ENCODE assay signal across 8 cellular contexts in genomic region chr9:129482521-129483466, GRCh38.
A peak's percentile ranks its signal among the peaks of the same experiment; 100 is the strongest.
DNase-seq lines count a peak whose midpoint lies in the region; ATAC-seq and TF ChIP-seq lines count a peak whose summit lies in the region.

No MANE protein-coding gene starts in this region.

- H3K4me1 Mint-ChIP-seq in stimulated activated naive B cell treated with anti-CD40 and anti-IgM and Interleukin-4, amounts not matched to agents 10 μg/mL and 1 μg/mL and 100 μg/mL, for 72 hours, result peaks cover 22 to 29% of the 10 kb centered on the region in 2 donors

- no peaks in the 10 kb centered on the region for H3K36me3 ChIP-seq in MG63
- H3K36me3 ChIP-seq in effector memory CD4-positive, alpha-beta T cell (ENCODE audit: control insufficient read depth, insufficient read depth, low read length), result no peaks in the 10 kb centered on the region

- intact Hi-C loops in lower leg skin (cut with DNase I; ENCODE audit: low total_unique reads), result loop anchor here (10.0 kb wide), 1 partner anchor 148 kb away; no protein-coding TSS in a partner anchor

- peaks cover 33% of the 10 kb centered on the region for H3K4me1 ChIP-seq in effector memory CD4-positive, alpha-beta T cell (ENCODE audit: control insufficient read depth, insufficient read depth, low read length, poor library complexity, severe bottlenecking)

- no peak for TF ChIP-seq CTCF in lower leg skin (IDR thresholded peaks at IDR 0.05)

- peak overlapping the region; percentile 72 for H3K27ac ChIP-seq in effector memory CD4-positive, alpha-beta T cell (ENCODE audit: insufficient read depth, low read length, poor library complexity, severe bottlenecking)

- peaks cover 35% of the 10 kb centered on the region in 2 donors for H3K27me3 Mint-ChIP-seq in stimulated activated naive B cell treated with anti-CD40 and anti-IgM and Interleukin-4, amounts not matched to agents 10 μg/mL and 1 μg/mL and 100 μg/mL, for 72 hours

- peak; percentile 21 to 48 for ATAC-seq in stimulated activated naive B cell treated with anti-CD40 and anti-IgM and Interleukin-4, amounts not matched to agents 10 μg/mL and 1 μg/mL and 100 μg/mL, for 72 hours (replicated peaks)
- ATAC-seq in GM21381 (IDR thresholded peaks at IDR 0.05; ENCODE audit: unreplicated experiment), result no peak

- peak overlapping the region; percentile 62 to 74 for H3K4me3 Mint-ChIP-seq in stimulated activated naive B cell treated with anti-CD40 and anti-IgM and Interleukin-4, amounts not matched to agents 10 μg/mL and 1 μg/mL and 100 μg/mL, for 72 hours

- no peaks in the 10 kb centered on the region for H3K36me3 Mint-ChIP-seq in stimulated activated naive B cell treated with anti-CD40 and anti-IgM and Interleukin-4, amounts not matched to agents 10 μg/mL and 1 μg/mL and 100 μg/mL, for 72 hours

- no peaks in the 10 kb centered on the region for H3K27me3 ChIP-seq in MG63
- no peaks in the 10 kb centered on the region for H3K27me3 ChIP-seq in effector memory CD4-positive, alpha-beta T cell (replicated peaks; ENCODE audit: control insufficient read depth, insufficient read depth, low read length, poor library complexity, severe bottlenecking)

- 0 to 1% methylated on average over 36 to 45 of the region's 97 CpGs for WGBS in lower leg skin, 2 donors

- H3K9me3 ChIP-seq in MG63, result no peaks in the 10 kb centered on the region
- no peaks in the 10 kb centered on the region for H3K9me3 ChIP-seq in effector memory CD4-positive, alpha-beta T cell (ENCODE audit: control insufficient read depth, low read length)

- DNase-seq in COR-L47 (lab: John Stamatoyannopoulos, UW) (peak; percentile 64), MG63 (peak; percentile 89), lower leg skin (ENCODE audit: low spot score in 2 of 2) (peak; percentile 87 to 97), OCI-M2 (lab: John Stamatoyannopoulos, UW; ENCODE audit: unreplicated experiment) (no peak)
- DNase-seq in activated CD4-positive, alpha-beta T cell treated with anti-CD3 and anti-CD28 coated beads for 48 hours, result peak; percentile 47
- no peak for DNase-seq in effector memory CD4-positive, alpha-beta T cell
- DNase-seq in stimulated activated naive B cell treated with anti-CD40 and anti-IgM and Interleukin-4, amounts not matched to agents 10 μg/mL and 1 μg/mL and 100 μg/mL, for 72 hours, result no peak

- TF ChIP-seq POLR2A in lower leg skin (IDR thresholded peaks at IDR 0.05), result no peak

- H3K9me3 Mint-ChIP-seq in stimulated activated naive B cell treated with anti-CD40 and anti-IgM and Interleukin-4, amounts not matched to agents 10 μg/mL and 1 μg/mL and 100 μg/mL, for 72 hours, result no peaks in the 10 kb centered on the region

- H3K4me3 ChIP-seq in MG63, result peak overlapping the region; percentile 40
- H3K4me3 ChIP-seq in effector memory CD4-positive, alpha-beta T cell (ENCODE audit: insufficient read depth, low read depth, low read length, poor library complexity, severe bottlenecking), result peak overlapping the region; percentile 44
- peak overlapping the region; percentile 26 for H3K4me3 ChIP-seq in lower leg skin (ENCODE audit: low read depth, poor library complexity, severe bottlenecking)

- H3K27ac Mint-ChIP-seq in stimulated activated naive B cell treated with anti-CD40 and anti-IgM and Interleukin-4, amounts not matched to agents 10 μg/mL and 1 μg/mL and 100 μg/mL, for 72 hours, result peak overlapping the region; percentile 14

Comparison
In these comparisons a context has a peak if more than half of its experiments do, and no peak if none do; other contexts are left out.
1. DNase-seq: peak in COR-L47 (single experiment), MG63 (single experiment), activated CD4-positive, alpha-beta T cell treated with anti-CD3 and anti-CD28 coated beads for 48 hours (single experiment) and lower leg skin (2 of 2); none in effector memory CD4-positive, alpha-beta T cell (0 of 3), stimulated activated naive B cell treated with anti-CD40 and anti-IgM and Interleukin-4, amounts not matched to agents 10 μg/mL and 1 μg/mL and 100 μg/mL, for 72 hours (single experiment) and OCI-M2 (single experiment).
2. Peak in every context shown above with its lines, with median percentiles within 50 percentile points of each other: H3K4me3 ChIP-seq.